In genomic region chr6:28709478-28710349, GRCh38 we compare ENCODE assay signal across 8 cellular contexts.
DNase-seq lines count a peak whose midpoint lies in the region; ATAC-seq, FAIRE-seq and TF ChIP-seq lines count a peak whose summit lies in the region.

No MANE protein-coding gene starts in this region.

- H3K4me2 ChIP-seq in GM23338 (peak overlapping the region; percentile 97), keratinocyte (ENCODE audit: control insufficient read depth, extremely low read depth, insufficient read depth, low read depth, low read length) (peak overlapping the region; percentile 92)

- peaks cover 35% of the 10 kb centered on the region for H3K27me3 ChIP-seq in ACC112 (ENCODE audit: insufficient read depth, low read length)
- H3K27me3 ChIP-seq in GM23338 (ENCODE audit: insufficient read depth): no peaks in the 10 kb centered on the region
- no peaks in the 10 kb centered on the region for H3K27me3 ChIP-seq in keratinocyte (ENCODE audit: control insufficient read depth, extremely low read depth, insufficient read depth, low read length)

- dilution Hi-C loops in keratinocyte (cut with MboI; ENCODE audit: extremely low pct_ligation_motif_present, low sequenced_read_pairs): no loop called here

- H3K9me1 ChIP-seq in keratinocyte (ENCODE audit: control insufficient read depth, extremely low read depth, insufficient read depth, low read length): no peaks in the 10 kb centered on the region

- H4K20me1 ChIP-seq in GM23338 (replicated peaks; ENCODE audit: insufficient read depth) (no peaks in the 10 kb centered on the region), keratinocyte (ENCODE audit: control insufficient read depth, extremely low read depth, insufficient read depth, low read length) (no peaks in the 10 kb centered on the region)

- H3K27me3 Mint-ChIP-seq in GM23338 (ENCODE audit: insufficient read depth, low read depth, poor library complexity): peaks cover 23% of the 10 kb centered on the region
- H3K27me3 Mint-ChIP-seq in activated naive CD8-positive, alpha-beta T cell treated with anti-CD3 and anti-CD28 coated beads, Interleukin-2, amount 10 ng/mL, durations not matched to agents 7 days and 5 days: peaks cover 56% of the 10 kb centered on the region

- H3K36me3 ChIP-seq in ACC112 (ENCODE audit: insufficient read depth, low read length) (no peaks in the 10 kb centered on the region), GM23338 (ENCODE audit: insufficient read depth) (no peaks in the 10 kb centered on the region), keratinocyte (ENCODE audit: control insufficient read depth in 2 of 2, extremely low read depth in 1 of 2, insufficient read depth in 2 of 2, low read length in 2 of 2) (no peaks in the 10 kb centered on the region)

- DNase-seq in GM23338 (ENCODE audit: low spot score) (peak; percentile 68), keratinocyte (ENCODE audit: low read depth, low spot score) (no peak), RCC 7860 (ENCODE audit: low spot score) (no peak), Ammon's horn (ENCODE audit: low spot score) (no peak)
- DNase-seq in activated naive CD8-positive, alpha-beta T cell treated with anti-CD3 and anti-CD28 coated beads, Interleukin-2, amount 10 ng/mL, durations not matched to agents 7 days and 5 days: no peak

- peak; percentile 85 for FAIRE-seq in keratinocyte (lab: Jason Lieb, UNC)
- no peak for FAIRE-seq in RCC 7860 (lab: Jason Lieb, UNC)

- H2AFZ ChIP-seq in ACC112 (ENCODE audit: low read length, unreplicated experiment): peak overlapping the region; percentile 80
- peak overlapping the region; percentile 95 for H2AFZ ChIP-seq in GM23338
- peak overlapping the region; percentile 95 for H2AFZ ChIP-seq in keratinocyte (ENCODE audit: control insufficient read depth, low read length)

- H3K9me2 ChIP-seq in GM23338 (ENCODE audit: insufficient read depth): no peaks in the 10 kb centered on the region

- H3K9ac ChIP-seq in keratinocyte (ENCODE audit: control insufficient read depth, extremely low read depth, insufficient read depth, low read length): peak overlapping the region; percentile 54

- POLR2A ChIA-PET in activated naive CD8-positive, alpha-beta T cell treated with anti-CD3 and anti-CD28 coated beads, Interleukin-2, amount 10 ng/mL, durations not matched to agents 7 days and 5 days (lab: Charles Lee): no interaction called here

- H3F3A ChIP-seq in GM23338 (replicated peaks; ENCODE audit: low read depth): peaks cover 11% of the 10 kb centered on the region

- TF ChIP-seq CTCF in GM23338 (conservative IDR thresholded peaks at IDR 0.05; ENCODE audit: low read depth in 2 of 2) (no peak), keratinocyte (optimal IDR thresholded peaks at IDR 0.05 in 1 of 3, IDR thresholded peaks at IDR 0.05 in 1 of 3, conservative IDR thresholded peaks at IDR 0.05 in 1 of 3; ENCODE audit: extremely low read depth in 1 of 3, insufficient read depth in 2 of 3, low read length in 3 of 3) (no peak)

- no peaks in the 10 kb centered on the region for H3K4me1 ChIP-seq in ACC112 (ENCODE audit: control insufficient read depth, insufficient read depth, low read length, unreplicated experiment)
- peaks cover 5% of the 10 kb centered on the region; the same call in 1 of the 2 replicates for H3K4me1 ChIP-seq in GM23338 (ENCODE audit: insufficient read depth)
- H3K4me1 ChIP-seq in keratinocyte (ENCODE audit: control insufficient read depth, extremely low read depth, insufficient read depth, low read length): peaks cover 14% of the 10 kb centered on the region

- no peaks in the 10 kb centered on the region for H3K4me1 Mint-ChIP-seq in GM23338
- H3K4me1 Mint-ChIP-seq in activated naive CD8-positive, alpha-beta T cell treated with anti-CD3 and anti-CD28 coated beads, Interleukin-2, amount 10 ng/mL, durations not matched to agents 7 days and 5 days: peaks cover 7% of the 10 kb centered on the region

- H3K79me2 ChIP-seq in ACC112 (ENCODE audit: control insufficient read depth, insufficient read depth, low read length, unreplicated experiment) (no peaks in the 10 kb centered on the region), GM23338 (replicated peaks; ENCODE audit: insufficient read depth) (no peaks in the 10 kb centered on the region), keratinocyte (ENCODE audit: control insufficient read depth, insufficient read depth, low read length) (no peaks in the 10 kb centered on the region)

- H3K9me3 Mint-ChIP-seq in GM23338: peaks cover 26% of the 10 kb centered on the region
- peaks cover 12% of the 10 kb centered on the region for H3K9me3 Mint-ChIP-seq in activated naive CD8-positive, alpha-beta T cell treated with anti-CD3 and anti-CD28 coated beads, Interleukin-2, amount 10 ng/mL, durations not matched to agents 7 days and 5 days

- peak overlapping the region; percentile 42; the same call in 1 of the 2 replicates for H3K27ac Mint-ChIP-seq in GM23338
- peak overlapping the region; percentile 5 for H3K27ac Mint-ChIP-seq in activated naive CD8-positive, alpha-beta T cell treated with anti-CD3 and anti-CD28 coated beads, Interleukin-2, amount 10 ng/mL, durations not matched to agents 7 days and 5 days

- peaks cover 19% of the 10 kb centered on the region; the same call in 2 of the 3 replicates for H3K36me3 Mint-ChIP-seq in GM23338 (ENCODE audit: low read depth)
- H3K36me3 Mint-ChIP-seq in activated naive CD8-positive, alpha-beta T cell treated with anti-CD3 and anti-CD28 coated beads, Interleukin-2, amount 10 ng/mL, durations not matched to agents 7 days and 5 days: peaks cover 3% of the 10 kb centered on the region

- peak; percentile 74 for ATAC-seq in GM23338
- no peak for ATAC-seq in activated naive CD8-positive, alpha-beta T cell treated with anti-CD3 and anti-CD28 coated beads, Interleukin-2, amount 10 ng/mL, durations not matched to agents 7 days and 5 days (ENCODE audit: low read depth)
- ATAC-seq in GM21528 (IDR thresholded peaks at IDR 0.05; ENCODE audit: low FRiP score, unreplicated experiment): no peak
- ATAC-seq in GM18498 (IDR thresholded peaks at IDR 0.05; ENCODE audit: unreplicated experiment): no peak

- H3K9me3 ChIP-seq in keratinocyte (ENCODE audit: control insufficient read depth, low read depth, low read length): peaks cover 4% of the 10 kb centered on the region

- no peak overlapping the region for H3K27ac ChIP-seq in ACC112 (ENCODE audit: low read depth, low read length)
- H3K27ac ChIP-seq in GM23338 (ENCODE audit: low read depth): peak overlapping the region; percentile 60; the same call in 1 of the 2 replicates
- peak overlapping the region; percentile 34 for H3K27ac ChIP-seq in keratinocyte (ENCODE audit: control insufficient read depth, insufficient read depth, low read length)

- H3K4me3 ChIP-seq in ACC112 (ENCODE audit: low read depth, low read length): peak overlapping the region; percentile 70
- H3K4me3 ChIP-seq in GM23338: peak overlapping the region; percentile 93
- peak overlapping the region; percentile 19 to 79 (median 61) for H3K4me3 ChIP-seq in keratinocyte (ENCODE audit: control insufficient read depth in 2 of 3, extremely low read depth in 1 of 3, insufficient read depth in 2 of 3, low read depth in 1 of 3, low read length in 3 of 3)

- H3K4me3 Mint-ChIP-seq in GM23338: peak overlapping the region; percentile 90
- H3K4me3 Mint-ChIP-seq in activated naive CD8-positive, alpha-beta T cell treated with anti-CD3 and anti-CD28 coated beads, Interleukin-2, amount 10 ng/mL, durations not matched to agents 7 days and 5 days: peak overlapping the region; percentile 80

TF ChIP-seq in GM23338, 12 proteins besides CTCF, POLR2A, EP300 and RAD21:
- no peak for TF ChIP-seq EZH2 (IDR thresholded peaks at IDR 0.05; ENCODE audit: low read depth, unreplicated experiment)
- 0 out of 2 replicates have a peak, but pooled peaks have one; percentile 39 for TF ChIP-seq ETS1 (IDR thresholded peaks at IDR 0.05)
- peak; percentile 37; the same call in 1 of the 2 replicates for TF ChIP-seq POLR2AphosphoS5 (IDR thresholded peaks at IDR 0.05; ENCODE audit: low read depth)
- TF ChIP-seq NANOG (IDR thresholded peaks at IDR 0.05; ENCODE audit: borderline replicate concordance): no peak
